Comparison of ENCODE assay signal across 10 cellular contexts in the genomic region with DNA sequence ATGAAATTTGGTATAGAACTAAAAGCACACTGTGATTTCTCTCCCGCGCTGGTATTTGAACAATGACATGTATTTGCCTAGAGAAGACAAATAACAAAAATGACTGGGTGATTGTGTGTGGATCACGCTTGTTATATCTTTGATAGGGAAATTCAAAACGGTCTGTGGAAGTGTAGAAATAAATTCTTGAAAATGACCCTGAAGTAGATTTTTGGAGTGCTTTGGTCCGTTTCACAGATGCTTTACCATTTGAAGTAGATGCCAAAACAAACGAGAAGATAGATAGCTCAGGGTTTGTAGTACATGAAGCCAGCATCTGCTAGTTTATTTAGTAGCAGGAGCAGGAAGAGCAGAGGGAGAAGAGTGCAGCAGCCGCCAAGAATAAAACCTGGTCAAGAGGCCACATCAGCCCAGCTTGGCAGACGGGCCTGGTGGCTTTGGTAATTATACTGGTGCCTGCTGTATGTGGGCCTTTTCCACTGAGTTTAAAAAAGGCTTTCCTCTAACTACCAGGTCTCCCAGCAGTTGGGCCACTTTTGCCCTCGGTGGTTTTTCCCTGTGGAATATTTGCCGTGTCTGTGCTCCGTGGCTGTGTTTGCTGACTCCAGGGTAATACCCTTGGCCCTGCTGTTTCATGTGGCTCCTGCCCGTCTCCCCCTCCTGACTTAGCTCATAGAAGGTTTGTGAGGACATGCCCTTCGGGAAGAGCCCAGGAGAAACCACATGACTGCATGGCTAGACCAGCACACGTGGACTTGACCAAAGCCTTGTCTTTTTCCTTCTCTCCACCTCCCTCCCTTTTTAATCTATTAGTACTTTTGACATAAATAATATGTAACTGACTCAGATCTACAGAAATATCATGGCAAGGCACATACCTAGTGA.
DNase-seq lines count a peak whose midpoint lies in the region; ATAC-seq and TF ChIP-seq lines count a peak whose summit lies in the region.
"Had no signal": no experiment of that assay in that cellular context is flagged by ENCODE, and none has a peak within 500 bp of the region (broad histone marks: within the 10 kb centered on the region; RNA-seq: fewer than 3 reads in every experiment).

No MANE protein-coding gene starts in this region.

- no peaks in the 10 kb centered on the region for H3K27me3 ChIP-seq in ACC112 (ENCODE audit: insufficient read depth, low read length)

- H3K36me3 ChIP-seq in ACC112 (ENCODE audit: insufficient read depth, low read length), result no peaks in the 10 kb centered on the region

- no peaks in the 10 kb centered on the region for H3K36me3 Mint-ChIP-seq in naive thymus-derived CD8-positive, alpha-beta T cell

- peaks cover 33% of the 10 kb centered on the region for H3K4me1 ChIP-seq in ACC112 (ENCODE audit: control insufficient read depth, insufficient read depth, low read length, unreplicated experiment)

- TF ChIP-seq CTCF in coronary artery (IDR thresholded peaks at IDR 0.05), result no peak

- peaks cover 0 to 3% (median 0%) of the 10 kb centered on the region in 9 donors for H3K9me3 Mint-ChIP-seq in naive thymus-derived CD8-positive, alpha-beta T cell

- ATAC-seq in naive thymus-derived CD8-positive, alpha-beta T cell, result no peak
- no peak for ATAC-seq in HG03159 (IDR thresholded peaks at IDR 0.05; ENCODE audit: unreplicated experiment)

- H3K4me1 Mint-ChIP-seq in naive thymus-derived CD8-positive, alpha-beta T cell, result peaks cover 0 to 9% (median 4%) of the 10 kb centered on the region in 4 donors

- no peak overlapping the region for H3K4me3 Mint-ChIP-seq in naive thymus-derived CD8-positive, alpha-beta T cell

- no peaks in the 10 kb centered on the region for H3K79me2 ChIP-seq in ACC112 (ENCODE audit: control insufficient read depth, insufficient read depth, low read length, unreplicated experiment)

- H3K4me3 ChIP-seq in ACC112 (ENCODE audit: low read depth, low read length) (peak overlapping the region; percentile 20; the same call in 1 of the 2 replicates), coronary artery (no peak overlapping the region)

- H3K27ac ChIP-seq in ACC112 (ENCODE audit: low read depth, low read length) (peak overlapping the region; percentile 58), coronary artery (peak overlapping the region; percentile 58 to 83)

- POLR2A ChIA-PET in naive thymus-derived CD8-positive, alpha-beta T cell (lab: Charles Lee), result no interaction called here

- H2AFZ ChIP-seq in ACC112 (ENCODE audit: low read length, unreplicated experiment), result peak overlapping the region; percentile 87

- H3K27me3 Mint-ChIP-seq in naive thymus-derived CD8-positive, alpha-beta T cell, result peaks cover 0 to 3% (median 0%) of the 10 kb centered on the region in 5 donors

- peak; percentile 47 for DNase-seq in NCI-H1694 treated with DMSO at 0.1 percent for 48 hours (lab: John Stamatoyannopoulos, UW)
- DNase-seq in coronary artery (ENCODE audit: low spot score), result no peak
- peak; percentile 40 for DNase-seq in mucosa of gallbladder (ENCODE audit: low spot score)
- DNase-seq in activated gamma-delta T cell (lab: John Stamatoyannopoulos, UW), result no peak
- DNase-seq in naive thymus-derived CD8-positive, alpha-beta T cell, result no peak
- no peak for DNase-seq in cortex of kidney (lab: John Stamatoyannopoulos, UW)
- DNase-seq: H7, islet precursor cell had no signal

- H3K27ac Mint-ChIP-seq in naive thymus-derived CD8-positive, alpha-beta T cell, result no peak overlapping the region

Comparison
In these comparisons a context has a peak if more than half of its experiments do, and no peak if none do; other contexts are left out.
1. DNase-seq: peak in NCI-H1694 treated with DMSO at 0.1 percent for 48 hours (single experiment) and mucosa of gallbladder (single experiment); none in coronary artery (single experiment), activated gamma-delta T cell (single experiment), naive thymus-derived CD8-positive, alpha-beta T cell (0 of 10) and cortex of kidney (single experiment).